Comparison of ENCODE assay signal across 22 cellular contexts in the genomic region with DNA sequence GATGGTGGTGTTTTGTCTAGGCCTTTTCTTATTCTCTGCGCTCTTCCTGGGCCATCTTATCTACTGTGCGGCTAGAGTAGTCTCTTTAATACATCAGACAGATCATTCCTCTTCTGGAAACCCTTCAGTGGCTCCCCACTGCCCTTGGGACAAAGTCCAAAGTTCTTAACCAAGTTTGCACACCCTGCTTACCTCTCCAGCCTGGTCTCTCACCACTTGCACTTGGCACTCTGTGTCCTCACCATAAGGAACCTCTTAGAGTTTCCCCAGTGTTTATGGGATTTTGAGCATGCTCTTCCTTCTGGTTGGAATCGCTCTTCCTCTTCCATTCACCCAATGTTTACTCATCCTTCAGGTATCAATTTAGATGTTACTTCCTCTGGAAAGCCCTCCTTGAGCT.
"Had no signal": no experiment of that assay in that cellular context is flagged by ENCODE, and none has a peak within 500 bp of the region (broad histone marks: within the 10 kb centered on the region; RNA-seq: fewer than 3 reads in every experiment).

No MANE protein-coding gene starts in this region.

- H3K9me3 ChIP-seq: MG63, SJCRH30 had no signal

- H3K36me3 ChIP-seq: MG63, SJCRH30 had no signal

- H3K4me3 ChIP-seq: MG63, SJCRH30 had no signal

- H3K4me1 ChIP-seq: SJCRH30 had no signal

- DNase-seq: IMR-90, Karpas-422, KG1, MG63, NCI-H1092, NCI-H1105 treated with DMSO at 0.1 percent for 48 hours, NCI-H1417 treated with DMSO at 0.1 percent for 48 hours, NCI-H146, NCI-H1694 treated with DMSO at 0.1 percent for 48 hours, NCI-H1930, NCI-H2081 treated with DMSO at 0.1 percent for 48 hours, NCI-H2171, NCI-H226, NCI-H446, NCI-H510A, NCI-H524 treated with DMSO at 0.1 percent for 48 hours, NCI-H69, NCI-H774, SHP77 treated with DMSO at 0.1 percent for 48 hours, SJCRH30 had no signal

- ATAC-seq: SK-N-SH treated with all-trans-retinoic acid at 6 μM for 48 hours had no signal

- H3K27ac ChIP-seq: RWPE1, SJCRH30 had no signal
